Comparison of ENCODE assay signal across 13 cellular contexts in the genomic region with DNA sequence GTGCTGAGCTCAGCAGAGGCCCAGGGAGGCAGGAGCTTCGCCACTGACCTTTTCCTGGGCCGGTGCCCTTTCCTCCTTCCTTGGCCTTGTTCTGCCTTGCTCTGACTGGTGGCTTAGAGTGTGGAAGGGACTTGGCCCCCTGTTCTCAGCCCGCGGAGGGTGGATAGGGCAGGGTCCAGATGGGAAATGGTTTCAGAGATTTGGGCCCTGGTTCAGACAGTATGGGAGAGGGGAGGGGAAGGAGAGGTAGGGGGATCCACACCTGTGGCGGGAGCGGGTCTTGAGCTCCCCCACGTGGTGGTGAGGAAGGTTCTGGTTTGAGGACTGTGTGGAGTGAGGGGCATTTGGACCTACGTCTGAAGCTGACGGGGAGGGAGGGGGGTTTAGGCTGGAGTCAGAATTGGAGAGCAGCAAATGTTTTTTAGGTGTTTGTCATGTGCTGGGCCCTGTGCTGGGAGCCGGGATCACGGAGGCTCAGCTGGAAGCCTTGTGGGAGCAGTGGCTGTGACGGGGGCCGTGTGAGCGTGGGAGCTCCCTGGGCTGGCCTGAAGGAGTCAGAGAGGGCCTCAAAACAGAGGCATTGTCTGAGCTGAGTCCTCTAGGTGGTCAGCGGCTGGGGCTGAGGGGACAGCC. TPM values are rescaled to one million over a fixed set of nuclear protein-coding genes. Genes with fewer than 3 reads are reported as not detected.
DNase-seq lines count a peak whose midpoint lies in the region; TF ChIP-seq lines count a peak whose summit lies in the region.
"Had no signal": no experiment of that assay in that cellular context is flagged by ENCODE, and none has a peak within 500 bp of the region (broad histone marks: within the 10 kb centered on the region; RNA-seq: fewer than 3 reads in every experiment).

No MANE protein-coding gene starts in this region.

- DNase-seq in glutamatergic neuron: peak; percentile 26
- DNase-seq in posterior cingulate gyrus: peak in 7 of 10 donors; percentile 9 to 88 (median 38)
- DNase-seq in T-helper 9 cell: no peak
- DNase-seq in coronary artery (ENCODE audit: low spot score): no peak
- no peak for DNase-seq in AG20443 (ENCODE audit: low spot score)
- DNase-seq: DND-41; IMR-90; NCI-H446 treated with DMSO at 0.1 percent for 48 hours; stimulated activated naive CD8-positive, alpha-beta T cell treated with anti-CD3 and anti-CD28 coated beads, Interleukin-15, amount 100 ng/mL, for 72 hours; T-helper 2 cell had no signal

- peaks cover 8% of the 10 kb centered on the region for H3K27me3 Mint-ChIP-seq in glutamatergic neuron (ENCODE audit: unreplicated experiment)
- H3K27me3 Mint-ChIP-seq: stimulated activated naive CD8-positive, alpha-beta T cell treated with anti-CD3 and anti-CD28 coated beads, Interleukin-15, amount 100 ng/mL, for 72 hours had no signal

- H3K4me2 ChIP-seq in OCI-LY3 (ENCODE audit: low read length): no peak overlapping the region

- no peaks in the 10 kb centered on the region for H3K27me3 ChIP-seq in OCI-LY3 (ENCODE audit: low read depth, low read length)

- H3K4me1 Mint-ChIP-seq in glutamatergic neuron (ENCODE audit: low read depth, unreplicated experiment): peaks cover 21% of the 10 kb centered on the region

- peaks cover 18% of the 10 kb centered on the region for H3K9me3 Mint-ChIP-seq in glutamatergic neuron (ENCODE audit: unreplicated experiment)
- H3K9me3 Mint-ChIP-seq: stimulated activated naive CD8-positive, alpha-beta T cell treated with anti-CD3 and anti-CD28 coated beads, Interleukin-15, amount 100 ng/mL, for 72 hours had no signal

- no peaks in the 10 kb centered on the region for H3K36me3 Mint-ChIP-seq in glutamatergic neuron (ENCODE audit: unreplicated experiment)

- H3K4me3 Mint-ChIP-seq in glutamatergic neuron (ENCODE audit: unreplicated experiment): peak overlapping the region; percentile 67
- H3K4me3 Mint-ChIP-seq: stimulated activated naive CD8-positive, alpha-beta T cell treated with anti-CD3 and anti-CD28 coated beads, Interleukin-15, amount 100 ng/mL, for 72 hours had no signal

- H3K27ac Mint-ChIP-seq in glutamatergic neuron (ENCODE audit: unreplicated experiment): no peak overlapping the region

- no peak overlapping the region for H3K27ac ChIP-seq in OCI-LY3 (ENCODE audit: low read length)
- no peak overlapping the region for H3K27ac ChIP-seq in coronary artery
- H3K27ac ChIP-seq: gastroesophageal sphincter had no signal

- H2AFZ ChIP-seq in OCI-LY3 (ENCODE audit: low read depth, low read length): no peak overlapping the region

- H3K79me2 ChIP-seq in OCI-LY3 (ENCODE audit: low read length): no peaks in the 10 kb centered on the region

- intact Hi-C loops in posterior cingulate gyrus (cut with DNase I): loop anchor here (5.0 kb wide), 1 partner anchor 73 kb away; the partner anchor contains the start of gene ARSA

- H3K4me3 ChIP-seq in OCI-LY3 (ENCODE audit: low read length) (no peak overlapping the region), coronary artery (no peak overlapping the region)
- H3K4me3 ChIP-seq: gastroesophageal sphincter had no signal

- no peak overlapping the region for H3K9ac ChIP-seq in OCI-LY3 (ENCODE audit: low read length)

- peak; percentile 29; the same call in 1 of the 2 replicates for TF ChIP-seq CTCF in GM12874 (IDR thresholded peaks at IDR 0.05; ENCODE audit: insufficient read depth, low read depth, low read length)
- TF ChIP-seq CTCF in OCI-LY3 (IDR thresholded peaks at IDR 0.05; ENCODE audit: low read depth, low read length): peak; percentile 52
- TF ChIP-seq CTCF in glutamatergic neuron (IDR thresholded peaks at IDR 0.05; ENCODE audit: partially characterized antibody, unreplicated experiment): no peak
- TF ChIP-seq CTCF in coronary artery (IDR thresholded peaks at IDR 0.05): no peak

- no peaks in the 10 kb centered on the region for H3K4me1 ChIP-seq in OCI-LY3 (ENCODE audit: low read length)

- H4K20me1 ChIP-seq in OCI-LY3 (ENCODE audit: insufficient read depth, low read length): no peaks in the 10 kb centered on the region

- no peaks in the 10 kb centered on the region for H3K9me3 ChIP-seq in OCI-LY3 (ENCODE audit: insufficient read depth, low read length)
- H3K9me3 ChIP-seq: gastroesophageal sphincter had no signal

- no peaks in the 10 kb centered on the region for H3K36me3 ChIP-seq in OCI-LY3 (replicated peaks; ENCODE audit: low read depth, low read length)

RNA-seq across cellular contexts. Expression of gene SHANK3, which starts 27.2 kb away (rescaled TPM):
- total RNA-seq in glutamatergic neuron (ENCODE audit: unreplicated experiment): 20.4 TPM

RNA-seq across cellular contexts. Expression of gene ACR, which starts 38.1 kb away (rescaled TPM):
- not detected for total RNA-seq in glutamatergic neuron (ENCODE audit: unreplicated experiment)
- total RNA-seq: gastroesophageal sphincter, IMR-90 had no signal

Comparison
In these comparisons a context has a peak if more than half of its experiments do, and no peak if none do; other contexts are left out.
1. CTCF ChIP-seq: peak in GM12874 (single experiment) and OCI-LY3 (single experiment); none in glutamatergic neuron (single experiment) and coronary artery (single experiment).
2. DNase-seq: peak in glutamatergic neuron (single experiment) and posterior cingulate gyrus (7 of 10); none in T-helper 9 cell (single experiment), coronary artery (single experiment) and AG20443 (single experiment).